In genomic region chr7:141737836-141738591, GRCh38 we compare ENCODE assay signal across 7 cellular contexts. TPM values are rescaled to one million over a fixed set of nuclear protein-coding genes. Genes with fewer than 3 reads are reported as not detected.
DNase-seq lines count a peak whose midpoint lies in the region; ATAC-seq, FAIRE-seq and TF ChIP-seq lines count a peak whose summit lies in the region.

TSS of gene SSBP1 (plus strand) at chr7:141738358. CDS start at chr7:141739167, 809 bp downstream.

- H2AFZ ChIP-seq in astrocyte (ENCODE audit: low read depth, low read length) = peak within 1 kb of the TSS; percentile 92

- DNase-seq in NCI-H187 treated with DMSO at 0.1 percent for 48 hours (lab: John Stamatoyannopoulos, UW) = peak; percentile 88
- peak; percentile 92 for DNase-seq in T-helper 2 cell treated with Interferon-gamma antibody and Interleukin-4, amounts not matched to agents 5 μg/mL and 100 μg/mL, for 36 hours (ENCODE audit: low spot score)
- peak; percentile 93 for DNase-seq in astrocyte (ENCODE audit: low read depth)
- DNase-seq in hepatic stellate cell (ENCODE audit: low spot score) = peak; percentile 83
- DNase-seq in renal cortical epithelial cell (ENCODE audit: low read depth) = peak; percentile 90

- peak within 1 kb of the TSS; percentile 88 for H3K4me2 ChIP-seq in astrocyte (ENCODE audit: low read length)

- H3K9ac ChIP-seq in astrocyte (ENCODE audit: low read length) = peak within 1 kb of the TSS; percentile 95

- no peaks in the 10 kb centered on the region for H3K9me3 ChIP-seq in astrocyte (ENCODE audit: insufficient read depth, low read depth, low read length)

- peak; percentile 74 for FAIRE-seq in astrocyte (lab: Jason Lieb, UNC)

- H3K4me1 ChIP-seq in astrocyte (ENCODE audit: insufficient read depth, low read length) = peaks cover 15% of the 10 kb centered on the region

- H3K4me1 Mint-ChIP-seq in T-helper 2 cell treated with Interferon-gamma antibody and Interleukin-4, amounts not matched to agents 5 μg/mL and 100 μg/mL, for 36 hours (ENCODE audit: low read depth) = peaks cover 26% of the 10 kb centered on the region
- H3K4me1 Mint-ChIP-seq in astrocyte (ENCODE audit: low read depth, unreplicated experiment) = peaks cover 8% of the 10 kb centered on the region

- H3K36me3 Mint-ChIP-seq in T-helper 2 cell treated with Interferon-gamma antibody and Interleukin-4, amounts not matched to agents 5 μg/mL and 100 μg/mL, for 36 hours (ENCODE audit: low read depth) = peaks cover 28% of the 10 kb centered on the region
- peaks cover 1% of the 10 kb centered on the region for H3K36me3 Mint-ChIP-seq in astrocyte (ENCODE audit: low read depth, unreplicated experiment)

- no peaks in the 10 kb centered on the region for H3K27me3 ChIP-seq in astrocyte (ENCODE audit: insufficient read depth, low read length)

- peaks cover 14% of the 10 kb centered on the region for H3K36me3 ChIP-seq in astrocyte (ENCODE audit: insufficient read depth, low read length)

- ATAC-seq in GM18498 (IDR thresholded peaks at IDR 0.05; ENCODE audit: unreplicated experiment) = peak; percentile 93
- ATAC-seq in HG02943 (IDR thresholded peaks at IDR 0.05; ENCODE audit: low read depth, unreplicated experiment) = peak; percentile 86

- peaks cover 6% of the 10 kb centered on the region for H4K20me1 ChIP-seq in astrocyte (ENCODE audit: insufficient read depth, low read length)

- peaks cover 33% of the 10 kb centered on the region for H3K79me2 ChIP-seq in astrocyte (ENCODE audit: insufficient read depth, low read length)

- H3K27ac ChIP-seq in astrocyte (ENCODE audit: low read depth, low read length) = peak within 1 kb of the TSS; percentile 92

- no peaks in the 10 kb centered on the region for H3K9me3 Mint-ChIP-seq in T-helper 2 cell treated with Interferon-gamma antibody and Interleukin-4, amounts not matched to agents 5 μg/mL and 100 μg/mL, for 36 hours
- no peaks in the 10 kb centered on the region for H3K9me3 Mint-ChIP-seq in astrocyte (ENCODE audit: unreplicated experiment)

- peak within 1 kb of the TSS; percentile 96 for H3K4me3 ChIP-seq in astrocyte (ENCODE audit: insufficient read depth, low read depth, low read length)

- H3K4me3 Mint-ChIP-seq in T-helper 2 cell treated with Interferon-gamma antibody and Interleukin-4, amounts not matched to agents 5 μg/mL and 100 μg/mL, for 36 hours = peak within 1 kb of the TSS; percentile 99
- peak within 1 kb of the TSS; percentile 99 for H3K4me3 Mint-ChIP-seq in astrocyte (ENCODE audit: unreplicated experiment)

- peak within 1 kb of the TSS; percentile 99 for H3K27ac Mint-ChIP-seq in T-helper 2 cell treated with Interferon-gamma antibody and Interleukin-4, amounts not matched to agents 5 μg/mL and 100 μg/mL, for 36 hours
- H3K27ac Mint-ChIP-seq in astrocyte (ENCODE audit: unreplicated experiment) = peak within 1 kb of the TSS; percentile 99

- H3K27me3 Mint-ChIP-seq in T-helper 2 cell treated with Interferon-gamma antibody and Interleukin-4, amounts not matched to agents 5 μg/mL and 100 μg/mL, for 36 hours (ENCODE audit: low read depth) = no peaks in the 10 kb centered on the region
- H3K27me3 Mint-ChIP-seq in astrocyte (ENCODE audit: low read depth, unreplicated experiment) = no peaks in the 10 kb centered on the region

- peak; percentile 84 for TF ChIP-seq CTCF in astrocyte (IDR thresholded peaks at IDR 0.05; ENCODE audit: insufficient read depth, low read depth, low read length)

RNA-seq across cellular contexts. Expression of gene SSBP1, which starts in this region (rescaled TPM):
- total RNA-seq in astrocyte = 138 and 146 TPM in 2 replicates
- total RNA-seq in renal cortical epithelial cell = 150 and 257 TPM in 2 replicates

Comparison
In these comparisons a context has a peak if more than half of its experiments do, and no peak if none do; other contexts are left out.
1. Peak in every context shown above with its lines: DNase-seq, ATAC-seq, H3K4me3 ChIP-seq and H3K27ac ChIP-seq.